In the genomic region with DNA sequence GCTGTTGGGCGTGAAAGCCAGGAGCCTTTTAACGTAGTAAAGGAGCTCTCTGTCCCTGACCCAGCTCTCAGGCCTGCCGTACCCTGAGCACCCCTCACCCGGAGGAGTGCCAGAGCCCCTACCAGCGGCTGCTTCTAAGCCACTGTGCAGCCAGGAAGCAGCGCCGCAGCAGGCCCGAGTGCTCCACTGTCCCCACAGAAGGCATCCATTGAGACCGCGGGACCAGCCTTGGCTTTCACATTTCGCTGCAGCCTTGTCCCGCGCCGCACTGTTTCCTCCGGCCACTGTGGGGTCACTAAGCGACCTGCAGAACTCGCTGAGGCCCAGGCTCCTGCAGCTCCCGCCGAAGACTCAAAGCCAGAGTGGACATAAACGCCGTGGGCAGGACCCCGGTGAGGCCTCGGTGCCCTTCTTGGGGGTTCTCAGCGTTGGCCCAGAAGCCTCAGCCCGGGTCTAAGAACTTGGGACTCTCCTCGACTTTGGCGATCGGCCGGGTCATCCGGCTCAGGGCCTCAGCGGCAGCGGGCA, we compare ENCODE assay signal across 25 cellular contexts. TPM values are rescaled to one million over a fixed set of nuclear protein-coding genes. Genes with fewer than 3 reads are reported as not detected.
DNase-seq lines count a peak whose midpoint lies in the region; ATAC-seq, FAIRE-seq and TF ChIP-seq lines count a peak whose summit lies in the region.
"Had no signal": no experiment of that assay in that cellular context is flagged by ENCODE, and none has a peak within 500 bp of the region (broad histone marks: within the 10 kb centered on the region; RNA-seq: fewer than 3 reads in every experiment).

No MANE protein-coding gene starts in this region.

- DNase-seq in HFFc6 (no peak), GM12878 (ENCODE audit: low read depth, low spot score) (no peak), iPS-NIHi7 (ENCODE audit: extremely low spot score) (peak; percentile 32), smooth muscle cell (lab: John Stamatoyannopoulos, UW; ENCODE audit: unreplicated experiment) (no peak), dermis blood vessel endothelial cell (no peak), germinal center (ENCODE audit: low spot score) (no peak), ureter (ENCODE audit: low spot score) (no peak), NCI-H2196 treated with DMSO at 0.1 percent for 48 hours (lab: John Stamatoyannopoulos, UW; ENCODE audit: unreplicated experiment) (no peak)
- DNase-seq: activated CD4-positive, alpha-beta T cell treated with anti-CD3 and anti-CD28 coated beads for 4 hours; activated naive CD4-positive, alpha-beta T cell treated with anti-CD3 and anti-CD28 coated beads, Interleukin-2, amount 10 ng/mL, durations not matched to agents 7 days and 5 days; Calu3; GDM1; GM23248; KBM-7; midbrain; NCI-H2081 treated with DMSO at 0.1 percent for 48 hours; NCI-H524 treated with DMSO at 0.1 percent for 48 hours; occipital lobe; PC-3; right lobe of liver; T1000 had no signal

- H3K27me3 ChIP-seq in GM12878 (replicated peaks in 1 of 2; ENCODE audit: control insufficient read depth in 2 of 2, insufficient read depth in 2 of 2, low read length in 1 of 2) (peaks cover 28 to 36% of the 10 kb centered on the region in 2 experiments), smooth muscle cell (ENCODE audit: low read depth) (peaks cover 72% of the 10 kb centered on the region)

- H3K4me3 Mint-ChIP-seq in HFFc6 = peak overlapping the region; percentile 85; the same call in 1 of the 2 replicates

- TF ChIP-seq RAD21 in GM12878 (IDR thresholded peaks at IDR 0.05; ENCODE audit: insufficient read depth, low read depth, low read length) = no peak

- no peak overlapping the region for H3K4me2 ChIP-seq in GM12878 (ENCODE audit: control insufficient read depth, insufficient read depth)
- H3K4me2 ChIP-seq in smooth muscle cell = peak overlapping the region; percentile 73

- H3K4me3 ChIP-seq in GM12878 (no peak overlapping the region), smooth muscle cell (no peak overlapping the region)
- H3K4me3 ChIP-seq: GM23248, right lobe of liver had no signal

- peaks cover 5% of the 10 kb centered on the region for H3K36me3 Mint-ChIP-seq in HFFc6 (ENCODE audit: low read depth)
- H3K36me3 Mint-ChIP-seq: activated naive CD4-positive, alpha-beta T cell treated with anti-CD3 and anti-CD28 coated beads, Interleukin-2, amount 10 ng/mL, durations not matched to agents 7 days and 5 days had no signal

- 59% methylated on average over 32 of the region's 32 CpGs for WGBS in GM12878 (ENCODE audit: insufficient coverage, insufficient replicate concordance, low lambda C conversion rate, missing lambda C conversion rate)
- WGBS in smooth muscle cell (ENCODE audit: low lambda C conversion rate) = 26% methylated on average over 32 of the region's 32 CpGs

- H3K9me3 ChIP-seq in GM12878 (replicated peaks; ENCODE audit: control insufficient read depth, insufficient read depth, low read length) = no peaks in the 10 kb centered on the region
- no peaks in the 10 kb centered on the region for H3K9me3 ChIP-seq in smooth muscle cell (replicated peaks; ENCODE audit: low read depth)
- H3K9me3 ChIP-seq: right lobe of liver had no signal

- H3K4me1 Mint-ChIP-seq in HFFc6 (ENCODE audit: low read depth) = peaks cover 17% of the 10 kb centered on the region; the same call in 1 of the 2 replicates

- RAD21 ChIA-PET in GM12878 (lab: Charles Lee; ENCODE audit: unreplicated experiment) = no interaction called here

- in situ Hi-C loops in GM12878 (cut with MboI) = no loop called here

- SMC1A ChIA-PET in GM12878 (lab: Charles Lee; ENCODE audit: uncharacterized antibody, unreplicated experiment) = no interaction called here

- H3K27ac ChIP-seq in GM12878 (ENCODE audit: control insufficient read depth, insufficient read depth) (no peak overlapping the region), smooth muscle cell (ENCODE audit: low read depth) (no peak overlapping the region)
- H3K27ac ChIP-seq: GM23248, right lobe of liver had no signal

- TF ChIP-seq POLR2A in GM12878 (IDR thresholded peaks at IDR 0.05; ENCODE audit: low read depth, low read length) = no peak

- H3K9me3 Mint-ChIP-seq in HFFc6 = no peaks in the 10 kb centered on the region; the same call in 1 of the 2 replicates
- H3K9me3 Mint-ChIP-seq: activated naive CD4-positive, alpha-beta T cell treated with anti-CD3 and anti-CD28 coated beads, Interleukin-2, amount 10 ng/mL, durations not matched to agents 7 days and 5 days had no signal

- no peak for ATAC-seq in GM12878
- ATAC-seq: PC-3, right lobe of liver had no signal

- H3K9ac ChIP-seq in GM12878 (ENCODE audit: control insufficient read depth, insufficient read depth, low read length) (no peak overlapping the region), smooth muscle cell (ENCODE audit: low read depth) (no peak overlapping the region)
- H3K9ac ChIP-seq: GM23248 had no signal

- POLR2A ChIA-PET in GM12878 (lab: Charles Lee) = no interaction called here

- H3K4me1 ChIP-seq in GM12878 (ENCODE audit: control insufficient read depth, insufficient read depth, low read length) = no peaks in the 10 kb centered on the region
- peaks cover 17% of the 10 kb centered on the region for H3K4me1 ChIP-seq in smooth muscle cell (ENCODE audit: low read depth)

- TF ChIP-seq EP300 in GM12878 (IDR thresholded peaks at IDR 0.05; ENCODE audit: borderline replicate concordance in 1 of 2, control insufficient read depth in 1 of 2, low read depth in 2 of 2, low read length in 2 of 2) = no peak

- BruUV-seq in GM12878 (replicated peaks; lab: Mats Ljungman, UMichigan) = no TSS peak

- H3K79me2 ChIP-seq in GM12878 (ENCODE audit: control insufficient read depth, insufficient read depth, low read length) (no peaks in the 10 kb centered on the region), smooth muscle cell (ENCODE audit: low read depth) (no peaks in the 10 kb centered on the region)

- peaks cover 38% of the 10 kb centered on the region for H3K27me3 Mint-ChIP-seq in HFFc6 (ENCODE audit: insufficient read depth)

- intact Hi-C loops in GM12878 (cut with micrococcal nuclease; ENCODE audit: unreplicated experiment) = no loop called here

- no peak for TF ChIP-seq CTCF in HFFc6 (IDR thresholded peaks at IDR 0.05)
- TF ChIP-seq CTCF in GM12878 (IDR thresholded peaks at IDR 0.05 in 2 of 3, conservative IDR thresholded peaks at IDR 0.05 in 1 of 3; ENCODE audit: control insufficient read depth in 2 of 3, extremely low read depth in 1 of 3, insufficient read depth in 1 of 3, low read depth in 3 of 3, low read length in 3 of 3) = no peak
- TF ChIP-seq CTCF in smooth muscle cell (IDR thresholded peaks at IDR 0.05; ENCODE audit: borderline replicate concordance, insufficient read depth, poor library complexity, severe bottlenecking) = no peak

- H4K20me1 ChIP-seq in GM12878 (ENCODE audit: control insufficient read depth, insufficient read depth) (peaks cover 7% of the 10 kb centered on the region), smooth muscle cell (ENCODE audit: low read depth) (peaks cover 32% of the 10 kb centered on the region)

- no peaks in the 10 kb centered on the region for H3K36me3 ChIP-seq in GM12878 (ENCODE audit: control insufficient read depth in 2 of 2, insufficient read depth in 2 of 2, low read length in 1 of 2)
- H3K36me3 ChIP-seq in smooth muscle cell (ENCODE audit: low read depth) = no peaks in the 10 kb centered on the region
- H3K36me3 ChIP-seq: right lobe of liver had no signal

- no peak for FAIRE-seq in GM12878 (lab: Jason Lieb, UNC)
- FAIRE-seq: GM12891 had no signal

- CTCF ChIA-PET in GM12878 (lab: Yijun Ruan, JAX) = no interaction called here

- H2AFZ ChIP-seq in GM12878 (ENCODE audit: control insufficient read depth, low read depth, low read length) (no peak overlapping the region), smooth muscle cell (ENCODE audit: low read depth) (no peak overlapping the region)
- H2AFZ ChIP-seq: GM23248 had no signal

- H3K27ac Mint-ChIP-seq in HFFc6 = peak overlapping the region; percentile 86; the same call in 1 of the 2 replicates
- H3K27ac Mint-ChIP-seq: activated naive CD4-positive, alpha-beta T cell treated with anti-CD3 and anti-CD28 coated beads, Interleukin-2, amount 10 ng/mL, durations not matched to agents 7 days and 5 days had no signal

- H3F3A ChIP-seq in smooth muscle cell (ENCODE audit: low read depth) = no peaks in the 10 kb centered on the region

RNA-seq across cellular contexts. Expression of a gene that starts 3.0 kb away (rescaled TPM):
- 10 to 100 TPM in 1 of 6 experiments, 1 to 10 TPM in 5; 1.0 to 10.0 (median 1.4) TPM for total RNA-seq in HFFc6 (2021; fragmentation: NEBNext Ultra II Directional; extraction: Animal tissue kit (Norgen Biotek cat#: 25700))
- total RNA-seq in GM12878 (2013; cell fraction: nucleolus; rRNA removed) = not detected in 2 replicates
- total RNA-seq in GM12878 (2014; rRNA removed) (not detected in 2 replicates), GM12878 (2014; rRNA removed; fragmentation: Illumina TruSeq; extraction: Trizol) (not detected in 2 replicates), GM12878 (2021) (not detected in 2 replicates), smooth muscle cell (not detected in 2 replicates), dermis blood vessel endothelial cell (not detected in 2 replicates), ureter (not detected)
- polyA plus RNA-seq in GM12878 (2011; ENCODE audit: low read depth) = not detected
- polyA plus RNA-seq in GM12878 (2011; rRNA removed) (not detected in 2 replicates), GM12878 (2014; fragmentation: Illumina TruSeq; extraction: Trizol) (not detected in 2 replicates), GM12878 (2014; fragmentation: Nextera tagmentation; extraction: Ambion mirVana) (not detected), GM12878 (2014; rRNA removed) (not detected in 2 replicates), GM12878 (2016; fragmentation: Nextera tagmentation; extraction: Ambion mirVana) (not detected), smooth muscle cell (not detected in 2 replicates)
- not detected in 2 replicates for polyA plus RNA-seq in GM12878 (2011; cell fraction: cytosol; rRNA removed)
- polyA plus RNA-seq in GM12878 (2011; cell fraction: nucleus; rRNA removed) = not detected in 2 replicates
- polyA plus RNA-seq in GM12878 (2012) = not detected in 2 replicates
- not detected in 2 replicates for polyA minus RNA-seq in GM12878 (2011; rRNA and poly(A)+ RNA removed)
- not detected in 2 replicates for polyA minus RNA-seq in GM12878 (2011; cell fraction: cytosol; rRNA and poly(A)+ RNA removed)
- polyA minus RNA-seq in GM12878 (2011; cell fraction: nucleus; rRNA and poly(A)+ RNA removed) = not detected in 2 replicates
- total RNA-seq: Calu3, epithelial cell of proximal tubule, GM23248, kidney epithelial cell, PC-3, right lobe of liver, SK-MEL-5 had no signal
- polyA plus RNA-seq: GM23248 had no signal

RNA-seq across cellular contexts. Expression of a gene that starts 33.1 kb away (rescaled TPM):
- 10 to 100 TPM; 33.2 to 48.4 (median 36.8) TPM for total RNA-seq in HFFc6 (2021; fragmentation: NEBNext Ultra II Directional; extraction: Animal tissue kit (Norgen Biotek cat#: 25700))
- total RNA-seq in GM12878 (2013; cell fraction: nucleolus; rRNA removed) = 105 and 117 TPM in 2 replicates
- 24.5 and 25.2 TPM in 2 replicates for total RNA-seq in GM12878 (2014; rRNA removed)
- 16.4 and 17.4 TPM in 2 replicates for total RNA-seq in GM12878 (2014; rRNA removed; fragmentation: Illumina TruSeq; extraction: Trizol)
- total RNA-seq in GM12878 (2021) = 22.5 and 25.5 TPM in 2 replicates
- polyA plus RNA-seq in GM12878 (2011; ENCODE audit: low read depth) = 14.6 TPM
- 18.9 and 22.8 TPM in 2 replicates for polyA plus RNA-seq in GM12878 (2011; rRNA removed)
- polyA plus RNA-seq in GM12878 (2011; cell fraction: cytosol; rRNA removed) = 17.8 and 25.1 TPM in 2 replicates
- polyA plus RNA-seq in GM12878 (2011; cell fraction: nucleus; rRNA removed) = 98.6 and 109 TPM in 2 replicates
- polyA plus RNA-seq in GM12878 (2012) = 15.6 and 16.4 TPM in 2 replicates
- polyA plus RNA-seq in GM12878 (2014; fragmentation: Illumina TruSeq; extraction: Trizol) = 14.3 and 19.4 TPM in 2 replicates
- 1 to 10 TPM; 6.3 to 7.9 TPM for polyA plus RNA-seq in GM12878 (2014; fragmentation: Nextera tagmentation; extraction: Ambion mirVana)
- 23.7 and 26.6 TPM in 2 replicates for polyA plus RNA-seq in GM12878 (2014; rRNA removed)
- 10 to 100 TPM; 16.5 to 16.7 TPM for polyA plus RNA-seq in GM12878 (2016; fragmentation: Nextera tagmentation; extraction: Ambion mirVana)
- polyA minus RNA-seq in GM12878 (2011; rRNA and poly(A)+ RNA removed) = 35.5 and 42.3 TPM in 2 replicates
- polyA minus RNA-seq in GM12878 (2011; cell fraction: cytosol; rRNA and poly(A)+ RNA removed) = 9.8 and 15.5 TPM in 2 replicates
- polyA minus RNA-seq in GM12878 (2011; cell fraction: nucleus; rRNA and poly(A)+ RNA removed) = 42.9 and 72.4 TPM in 2 replicates
- total RNA-seq in smooth muscle cell = 26.2 and 31.2 TPM in 2 replicates
- polyA plus RNA-seq in smooth muscle cell = 22.5 and 26.0 TPM in 2 replicates
- total RNA-seq in dermis blood vessel endothelial cell = 50.4 and 55.1 TPM in 2 replicates
- total RNA-seq in ureter = 41.5 TPM

RNA-seq across cellular contexts. Expression of a gene that starts 44.8 kb away (rescaled TPM):
- 10 to 100 TPM in 1 of 6 experiments, 1 to 10 TPM in 5; 1.5 to 10.9 (median 1.8) TPM for total RNA-seq in HFFc6 (2021; fragmentation: NEBNext Ultra II Directional; extraction: Animal tissue kit (Norgen Biotek cat#: 25700))
- total RNA-seq in GM12878 (2013; cell fraction: nucleolus; rRNA removed) = not detected in 2 replicates
- not detected in 2 replicates for total RNA-seq in GM12878 (2014; rRNA removed)
- total RNA-seq in GM12878 (2014; rRNA removed; fragmentation: Illumina TruSeq; extraction: Trizol) = not detected in 2 replicates
- total RNA-seq in GM12878 (2021) = 0.15 TPM in 1 of 2 replicates, not detected in the other
- not detected for polyA plus RNA-seq in GM12878 (2011; ENCODE audit: low read depth)
- not detected in 2 replicates for polyA plus RNA-seq in GM12878 (2011; rRNA removed)
- polyA plus RNA-seq in GM12878 (2011; cell fraction: cytosol; rRNA removed) = not detected in 2 replicates
- polyA plus RNA-seq in GM12878 (2011; cell fraction: nucleus; rRNA removed) = not detected in 2 replicates
- polyA plus RNA-seq in GM12878 (2012) = not detected in 2 replicates
- polyA plus RNA-seq in GM12878 (2014; fragmentation: Illumina TruSeq; extraction: Trizol) = not detected in 2 replicates
- not detected for polyA plus RNA-seq in GM12878 (2014; fragmentation: Nextera tagmentation; extraction: Ambion mirVana)
- 0.06 TPM in 1 of 2 replicates, not detected in the other for polyA plus RNA-seq in GM12878 (2014; rRNA removed)
- polyA plus RNA-seq in GM12878 (2016; fragmentation: Nextera tagmentation; extraction: Ambion mirVana) = not detected
- polyA minus RNA-seq in GM12878 (2011; rRNA and poly(A)+ RNA removed) = not detected in 2 replicates
- polyA minus RNA-seq in GM12878 (2011; cell fraction: cytosol; rRNA and poly(A)+ RNA removed) = not detected in 2 replicates
- not detected in 2 replicates for polyA minus RNA-seq in GM12878 (2011; cell fraction: nucleus; rRNA and poly(A)+ RNA removed)
- not detected in 2 replicates for total RNA-seq in smooth muscle cell
- polyA plus RNA-seq in smooth muscle cell = not detected in 2 replicates
- total RNA-seq in dermis blood vessel endothelial cell = not detected in 2 replicates
- total RNA-seq in ureter = not detected
- total RNA-seq: Calu3, epithelial cell of proximal tubule, GM23248, kidney epithelial cell, occipital lobe, right lobe of liver, SK-MEL-5 had no signal
- polyA plus RNA-seq: GM23248 had no signal
